4 cellular contexts compared by ENCODE assay signal in the genomic region with DNA sequence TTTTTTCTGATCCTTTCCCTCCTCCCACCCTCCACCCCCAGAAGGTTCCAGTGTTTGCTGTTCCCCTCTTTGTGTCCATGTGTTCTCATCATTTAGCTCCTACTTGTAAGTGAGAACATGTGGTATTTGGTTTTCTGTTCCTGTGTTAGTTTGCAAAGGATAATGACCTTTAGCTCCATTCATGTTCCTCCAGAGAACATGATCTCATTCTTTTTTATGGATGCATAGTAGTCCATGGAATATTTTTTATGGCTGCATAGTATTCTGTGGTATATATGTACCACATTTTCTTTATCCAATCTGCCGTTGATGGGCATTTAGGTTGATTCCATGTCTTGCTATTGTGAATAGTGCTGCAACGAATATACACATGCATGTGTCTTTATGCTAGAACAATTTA.
DNase-seq lines count a peak whose midpoint lies in the region; ATAC-seq, FAIRE-seq and TF ChIP-seq lines count a peak whose summit lies in the region.
"Not testable (repeated sequence)": the region's sequence is repeated elsewhere in the genome, so short reads cannot be mapped to it uniquely, and the experiment has no call there.

No MANE protein-coding gene starts in this region.

- not testable (repeated sequence) for FAIRE-seq in K562 (lab: Jason Lieb, UNC)

- TF ChIP-seq RAD21 in K562 (CRISPR knock-in tag; conservative IDR thresholded peaks at IDR 0.05 in 1 of 2, IDR thresholded peaks at IDR 0.05 in 1 of 2): not testable (repeated sequence)

- not testable (repeated sequence) for H3K9me1 ChIP-seq in K562 (ENCODE audit: control insufficient read depth, insufficient read depth, low read length)

- BruUV-seq in K562 (replicated peaks; lab: Mats Ljungman, UMichigan): not testable (repeated sequence)

- not testable (repeated sequence) for H3K27ac Mint-ChIP-seq in WTC11

- not testable (repeated sequence) for TF ChIP-seq CTCF in HEK293 (tag by site-specific recombination; IDR thresholded peaks at IDR 0.05); WTC11 (IDR thresholded peaks at IDR 0.05); K562 (IDR thresholded peaks at IDR 0.05 in 2 of 3, conservative IDR thresholded peaks at IDR 0.05 in 1 of 3; ENCODE audit: insufficient read depth in 2 of 3, low read depth in 1 of 3, low read length in 3 of 3); esophagus muscularis mucosa (IDR thresholded peaks at IDR 0.05)

- not testable (repeated sequence) for H3K4me3 Mint-ChIP-seq in WTC11

- not testable (repeated sequence) for H3K9me3 ChIP-seq in HEK293 (ENCODE audit: control insufficient read depth, insufficient read depth, low read depth, low read length); K562 (replicated peaks; ENCODE audit: control insufficient read depth, insufficient read depth, low read depth, low read length)
- H3K9me3 ChIP-seq in esophagus muscularis mucosa: peaks cover 0 to 11% (median 0%) of the 10 kb centered on the region in 4 donors

- H3K27me3 ChIP-seq in K562 (ENCODE audit: control insufficient read depth in 2 of 2, insufficient read depth in 2 of 2, low read length in 2 of 2); esophagus muscularis mucosa: not testable (repeated sequence)

- TF ChIP-seq EP300 in K562 (IDR thresholded peaks at IDR 0.05; ENCODE audit: low read length); esophagus muscularis mucosa (IDR thresholded peaks at IDR 0.05): not testable (repeated sequence)

- not testable (repeated sequence) for H3K36me3 Mint-ChIP-seq in WTC11

- TF ChIP-seq POLR2A in K562 (conservative IDR thresholded peaks at IDR 0.05); esophagus muscularis mucosa (IDR thresholded peaks at IDR 0.05; ENCODE audit: low read depth): not testable (repeated sequence)

- not testable (repeated sequence) for H3K4me1 ChIP-seq in HEK293 (ENCODE audit: control insufficient read depth, insufficient read depth, low read length); K562 (replicated peaks in 1 of 2; ENCODE audit: control insufficient read depth in 2 of 2, insufficient read depth in 2 of 2, low read length in 2 of 2); esophagus muscularis mucosa

- H3K79me2 ChIP-seq in K562 (ENCODE audit: control insufficient read depth, insufficient read depth, low read length): not testable (repeated sequence)

- not testable (repeated sequence) for H3K27ac ChIP-seq in HEK293 (ENCODE audit: extremely low read depth, low read depth, low read length); K562 (ENCODE audit: extremely low read depth, low read depth, low read length); esophagus muscularis mucosa (replicated peaks in 1 of 4)

- intact Hi-C loops in K562 (cut with micrococcal nuclease); esophagus muscularis mucosa (cut with DNase I): not testable (repeated sequence)

- not testable (repeated sequence) for H2AFZ ChIP-seq in K562 (ENCODE audit: low read depth, low read length)

- CTCF ChIA-PET in HEK293 (lab: Yijun Ruan, JAX) (interaction anchor here (0.6 kb wide), 1 partner anchor 929 kb away, joined by 3 read pairs; no protein-coding TSS in a partner anchor), WTC11 (lab: Charles Lee) (interaction anchor here (1.1 to 1.4 kb wide), 2 partner anchors 17 to 79 kb away, joined by 3 to 9 read pairs; no protein-coding TSS in a partner anchor)
- CTCF ChIA-PET in K562 (lab: Yijun Ruan, JAX; ENCODE audit: low intra/inter-chr PET ratio): not testable (repeated sequence)

- WGBS in K562 (ENCODE audit: insufficient coverage, low coverage, missing lambda C conversion rate): 0% methylated on average over 2 of the region's 2 CpGs
- WGBS in esophagus muscularis mucosa: 66% methylated on average over 2 of the region's 2 CpGs

- H3K27me3 Mint-ChIP-seq in WTC11 (ENCODE audit: low read depth): not testable (repeated sequence)

- not testable (repeated sequence) for DNase-seq in WTC11 (ENCODE audit: low spot score); K562 (ENCODE audit: extremely low read depth in 1 of 4, low spot score in 3 of 4)
- peak; percentile 24 for DNase-seq in esophagus muscularis mucosa (ENCODE audit: extremely low spot score)

- peaks cover 24% of the 10 kb centered on the region for H3K9me3 Mint-ChIP-seq in WTC11

- H3K4me1 Mint-ChIP-seq in WTC11: peaks cover 13% of the 10 kb centered on the region

- not testable (repeated sequence) for H3K9ac ChIP-seq in K562 (ENCODE audit: insufficient read depth in 1 of 2, low read depth in 2 of 2, low read length in 2 of 2)

- not testable (repeated sequence) for H3K36me3 ChIP-seq in HEK293 (ENCODE audit: control insufficient read depth in 2 of 2, insufficient read depth in 1 of 2, low read length in 2 of 2); K562 (ENCODE audit: control insufficient read depth, insufficient read depth, low read length); esophagus muscularis mucosa

- in situ Hi-C loops in K562 (cut with MboI): not testable (repeated sequence)

- ATAC-seq in WTC11, K562: not testable (repeated sequence)

- POLR2A ChIA-PET in HEK293 (lab: Yijun Ruan, JAX); WTC11 (lab: Charles Lee); K562 (lab: Yijun Ruan, JAX): not testable (repeated sequence)

- not testable (repeated sequence) for H3K4me3 ChIP-seq in HEK293 (ENCODE audit: low read depth, low read length); K562; esophagus muscularis mucosa

- H4K20me1 ChIP-seq in K562 (replicated peaks; ENCODE audit: control insufficient read depth, insufficient read depth, low read length): not testable (repeated sequence)

- H3K4me2 ChIP-seq in K562 (ENCODE audit: insufficient read depth, low read length): not testable (repeated sequence)

TF ChIP-seq in HEK293, 187 proteins besides CTCF, POLR2A, EP300 and RAD21:
- peak; percentile 94 for TF ChIP-seq ZNF146 (tag by site-specific recombination; IDR thresholded peaks at IDR 0.05)

TF ChIP-seq in WTC11, 78 proteins besides CTCF, POLR2A, EP300 and RAD21:
- 0 out of 2 replicates have a peak, but pooled peaks have one; percentile 17 for TF ChIP-seq GTF2I (CRISPR knock-in tag; conservative IDR thresholded peaks at IDR 0.05)

TF ChIP-seq in K562, 482 proteins besides CTCF, POLR2A, EP300 and RAD21:
- TF ChIP-seq ZNF146 (CRISPR knock-in tag; IDR thresholded peaks at IDR 0.05; ENCODE audit: unreplicated experiment): peak; percentile 40
